Comparison of ENCODE assay signal across 17 cellular contexts in genomic region chr6:106188104-106188794, GRCh38.
DNase-seq lines count a peak whose midpoint lies in the region; ATAC-seq and TF ChIP-seq lines count a peak whose summit lies in the region.
"Had no signal": no experiment of that assay in that cellular context is flagged by ENCODE, and none has a peak within 500 bp of the region (broad histone marks: within the 10 kb centered on the region; RNA-seq: fewer than 3 reads in every experiment).

No MANE protein-coding gene starts in this region.

- no peaks in the 10 kb centered on the region for H3K9me3 Mint-ChIP-seq in activated T-cell treated with anti-CD3 and anti-CD28 coated beads, Interleukin-2, amount 50 U/mL, for 72 hours
- H3K9me3 Mint-ChIP-seq in stimulated activated naive CD8-positive, alpha-beta T cell treated with anti-CD3 and anti-CD28 coated beads, Interleukin-15, Interleukin-2, amounts not matched to agents 100 ng/mL and 50 ng/mL, for 24 hours: no peaks in the 10 kb centered on the region

- H3K4me1 ChIP-seq in RWPE2 (ENCODE audit: insufficient read depth, poor library complexity, severe bottlenecking): peaks cover 23% of the 10 kb centered on the region
- peaks cover 8% of the 10 kb centered on the region for H3K4me1 ChIP-seq in adipocyte (ENCODE audit: control insufficient read depth, insufficient read depth, low read length)
- H3K4me1 ChIP-seq: left lung, stomach, upper lobe of right lung had no signal

- H3K36me3 ChIP-seq in RWPE2 (ENCODE audit: low read depth): peaks cover 8% of the 10 kb centered on the region
- H3K36me3 ChIP-seq in adipocyte (ENCODE audit: control insufficient read depth, insufficient read depth, low read length, severe bottlenecking): peaks cover 7% of the 10 kb centered on the region

- H3K27me3 ChIP-seq in RWPE2 (ENCODE audit: insufficient read depth, poor library complexity, severe bottlenecking): no peaks in the 10 kb centered on the region
- no peaks in the 10 kb centered on the region for H3K27me3 ChIP-seq in adipocyte (replicated peaks; ENCODE audit: control insufficient read depth, insufficient read depth, low read length)
- H3K27me3 ChIP-seq: cardiac muscle cell, dorsolateral prefrontal cortex, left lung, stomach, upper lobe of right lung had no signal

- peaks cover 0 to 2% of the 10 kb centered on the region in 2 donors for H3K36me3 Mint-ChIP-seq in activated T-cell treated with anti-CD3 and anti-CD28 coated beads, Interleukin-2, amount 50 U/mL, for 72 hours (ENCODE audit: insufficient read depth in 2 of 2)
- H3K36me3 Mint-ChIP-seq in stimulated activated naive CD8-positive, alpha-beta T cell treated with anti-CD3 and anti-CD28 coated beads, Interleukin-15, Interleukin-2, amounts not matched to agents 100 ng/mL and 50 ng/mL, for 24 hours (ENCODE audit: low read depth): peaks cover 33% of the 10 kb centered on the region

- peak overlapping the region; percentile 44 for H3K27ac Mint-ChIP-seq in activated T-cell treated with anti-CD3 and anti-CD28 coated beads, Interleukin-2, amount 50 U/mL, for 72 hours
- H3K27ac Mint-ChIP-seq in stimulated activated naive CD8-positive, alpha-beta T cell treated with anti-CD3 and anti-CD28 coated beads, Interleukin-15, Interleukin-2, amounts not matched to agents 100 ng/mL and 50 ng/mL, for 24 hours: peak overlapping the region; percentile 18

- H3K27ac ChIP-seq in RWPE2 (ENCODE audit: poor library complexity, severe bottlenecking): peak overlapping the region; percentile 26
- H3K27ac ChIP-seq: cardiac muscle cell, dorsolateral prefrontal cortex, left lung, stomach, upper lobe of right lung had no signal

- H3K27me3 Mint-ChIP-seq in activated T-cell treated with anti-CD3 and anti-CD28 coated beads, Interleukin-2, amount 50 U/mL, for 72 hours (ENCODE audit: low read depth): no peaks in the 10 kb centered on the region
- no peaks in the 10 kb centered on the region for H3K27me3 Mint-ChIP-seq in stimulated activated naive CD8-positive, alpha-beta T cell treated with anti-CD3 and anti-CD28 coated beads, Interleukin-15, Interleukin-2, amounts not matched to agents 100 ng/mL and 50 ng/mL, for 24 hours

- peak overlapping the region; percentile 39 to 40 for H3K4me3 Mint-ChIP-seq in activated T-cell treated with anti-CD3 and anti-CD28 coated beads, Interleukin-2, amount 50 U/mL, for 72 hours
- no peak overlapping the region for H3K4me3 Mint-ChIP-seq in stimulated activated naive CD8-positive, alpha-beta T cell treated with anti-CD3 and anti-CD28 coated beads, Interleukin-15, Interleukin-2, amounts not matched to agents 100 ng/mL and 50 ng/mL, for 24 hours

- H3K9me3 ChIP-seq in RWPE2 (ENCODE audit: severe bottlenecking) (no peaks in the 10 kb centered on the region), adipocyte (ENCODE audit: control insufficient read depth, low read length) (no peaks in the 10 kb centered on the region)
- H3K9me3 ChIP-seq: left lung, stomach, upper lobe of right lung had no signal

- no peak overlapping the region for H3K4me3 ChIP-seq in RWPE2 (ENCODE audit: severe bottlenecking)
- no peak overlapping the region for H3K4me3 ChIP-seq in adipocyte (ENCODE audit: low read length)
- H3K4me3 ChIP-seq: cardiac muscle cell, dorsolateral prefrontal cortex, left lung, stomach, upper lobe of right lung had no signal

- peaks cover 65% of the 10 kb centered on the region for H3K4me1 Mint-ChIP-seq in activated T-cell treated with anti-CD3 and anti-CD28 coated beads, Interleukin-2, amount 50 U/mL, for 72 hours (ENCODE audit: low read depth)
- H3K4me1 Mint-ChIP-seq in stimulated activated naive CD8-positive, alpha-beta T cell treated with anti-CD3 and anti-CD28 coated beads, Interleukin-15, Interleukin-2, amounts not matched to agents 100 ng/mL and 50 ng/mL, for 24 hours (ENCODE audit: low read depth): peaks cover 71% of the 10 kb centered on the region

- no peak for TF ChIP-seq CTCF in RWPE2 (IDR thresholded peaks at IDR 0.05; ENCODE audit: poor library complexity, severe bottlenecking)

- DNase-seq in activated T-cell treated with anti-CD3 and anti-CD28 coated beads, Interleukin-2, amount 50 U/mL, for 72 hours: no peak
- no peak for DNase-seq in activated T-cell treated with anti-CD3 and anti-CD28 coated beads, Interleukin-2, amount 50 U/mL, for 48 hours
- no peak for DNase-seq in RWPE2 (ENCODE audit: low spot score)
- DNase-seq in adipocyte (ENCODE audit: low read depth): peak; percentile 22
- no peak for DNase-seq in HK-2 (ENCODE audit: unreplicated experiment)
- no peak for DNase-seq in islet precursor cell
- DNase-seq: amniotic stem cell, dorsolateral prefrontal cortex, left lung, NCI-H1436, right cardiac atrium, stomach, upper lobe of right lung had no signal

- no peak overlapping the region for H3K9ac ChIP-seq in adipocyte (ENCODE audit: low read length)

- ATAC-seq in activated T-cell treated with anti-CD3 and anti-CD28 coated beads, Interleukin-2, amount 50 U/mL, for 72 hours (replicated peaks in 1 of 2): peak; percentile 31 to 35
- ATAC-seq in RWPE2 (ENCODE audit: low read depth) (no peak), GM18861 (IDR thresholded peaks at IDR 0.05; ENCODE audit: unreplicated experiment) (no peak)
- ATAC-seq: esophagus mucosa, left lung, right cardiac atrium, upper lobe of right lung had no signal

Comparison
In these comparisons a context has a peak if more than half of its experiments do, and no peak if none do; other contexts are left out.
1. ATAC-seq: peak in activated T-cell treated with anti-CD3 and anti-CD28 coated beads, Interleukin-2, amount 50 U/mL, for 72 hours (2 of 2); none in RWPE2 (single experiment) and GM18861 (single experiment).